ENCODE assay signal across 9 cellular contexts in the genomic region with DNA sequence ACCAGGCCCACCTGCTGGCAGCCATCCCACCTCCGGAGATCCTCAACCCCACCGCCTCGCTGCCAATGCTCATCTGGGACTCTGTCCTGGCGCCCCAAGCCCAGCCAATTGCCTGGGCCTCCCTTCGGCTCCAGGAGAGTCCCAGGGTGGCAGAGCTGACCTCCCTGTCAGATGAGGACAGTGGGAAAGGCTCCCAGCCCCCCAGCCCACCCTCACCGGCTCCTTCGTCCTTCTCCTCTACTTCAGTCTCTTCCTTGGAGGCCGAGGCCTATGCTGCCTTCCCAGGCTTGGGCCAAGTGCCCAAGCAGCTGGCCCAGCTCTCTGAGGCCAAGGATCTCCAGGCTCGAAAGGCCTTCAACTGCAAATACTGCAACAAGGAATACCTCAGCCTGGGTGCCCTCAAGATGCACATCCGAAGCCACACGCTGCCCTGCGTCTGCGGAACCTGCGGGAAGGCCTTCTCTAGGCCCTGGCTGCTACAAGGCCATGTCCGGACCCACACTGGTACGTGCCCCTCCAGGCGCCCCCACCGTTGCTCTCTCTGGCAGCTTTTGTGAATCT. TPM values are rescaled to one million over a fixed set of nuclear protein-coding genes. Genes with fewer than 3 reads are reported as not detected.
DNase-seq lines count a peak whose midpoint lies in the region; ATAC-seq, FAIRE-seq and TF ChIP-seq lines count a peak whose summit lies in the region.
"Had no signal": no experiment of that assay in that cellular context is flagged by ENCODE, and none has a peak within 500 bp of the region (broad histone marks: within the 10 kb centered on the region; RNA-seq: fewer than 3 reads in every experiment).

No MANE protein-coding gene starts in this region.

- no peak for FAIRE-seq in D721Med (lab: Jason Lieb, UNC)

- peak; percentile 39 for DNase-seq in astrocyte of the spinal cord (ENCODE audit: low read depth, low spot score)
- peak in 1 of 2 donors; percentile 60 for DNase-seq in left lung
- no peak for DNase-seq in ACHN
- DNase-seq in SKM-1 treated with dmso at 0.1 percent for 144 hours (lab: John Stamatoyannopoulos, UW; ENCODE audit: unreplicated experiment) = no peak
- no peak for DNase-seq in NCI-H1105 (lab: John Stamatoyannopoulos, UW)
- DNase-seq in D721Med (ENCODE audit: insufficient read length, low spot score) = no peak
- DNase-seq: NCI-H1436 treated with DMSO at 0.1 percent for 48 hours had no signal

- H3K9ac ChIP-seq in HUES64 (ENCODE audit: low read depth, low read length) (no peak overlapping the region), subcutaneous abdominal adipose tissue (ENCODE audit: low read length in 5 of 5) (peak overlapping the region; percentile 11 to 89 (median 56))

- WGBS in HUES64 = 81% methylated on average over 18 of the region's 18 CpGs

- H3K36me3 ChIP-seq in HUES64 (ENCODE audit: insufficient read depth, low read length) (peaks cover 15% of the 10 kb centered on the region), left lung (peaks cover 0 to 9% of the 10 kb centered on the region in 2 donors), subcutaneous abdominal adipose tissue (ENCODE audit: control insufficient read depth in 5 of 5, insufficient read depth in 5 of 5, low read length in 5 of 5) (peaks cover 0 to 16% (median 0%) of the 10 kb centered on the region in 5 donors)

- in situ Hi-C loops in astrocyte of the spinal cord (cut with HindIII; ENCODE audit: low sequenced_read_pairs) (no loop called here), ACHN (cut with HindIII; ENCODE audit: low pct_ligation_motif_present, low pct_unique_long_range_greater_than_20kb, low sequenced_read_pairs) (no loop called here)

- H3K27ac ChIP-seq in HUES64 (ENCODE audit: low read depth, low read length) = no peak overlapping the region
- H3K27ac ChIP-seq in left lung = peak overlapping the region; percentile 62 to 65
- peak overlapping the region; percentile 78 for H3K27ac ChIP-seq in subcutaneous abdominal adipose tissue (ENCODE audit: low read depth, low read length)

- H3K9me3 ChIP-seq in HUES64 (ENCODE audit: insufficient read depth, low read depth, low read length) = no peaks in the 10 kb centered on the region
- H3K9me3 ChIP-seq in left lung = no peaks in the 10 kb centered on the region
- no peaks in the 10 kb centered on the region for H3K9me3 ChIP-seq in subcutaneous abdominal adipose tissue (ENCODE audit: control insufficient read depth in 5 of 5, low read length in 5 of 5)

- intact Hi-C loops in left lung (cut with DNase I) = loop anchor here (5.0 to 10.0 kb wide), 3 partner anchors 81 to 188 kb away; no protein-coding TSS in a partner anchor

- H3K4me3 ChIP-seq in HUES64 (ENCODE audit: low read length) (peak overlapping the region; percentile 88), astrocyte of the spinal cord (ENCODE audit: low read depth, low read length) (peak overlapping the region; percentile 97), left lung (peak overlapping the region; percentile 49 to 50), subcutaneous abdominal adipose tissue (ENCODE audit: low read depth in 1 of 5, low read length in 5 of 5) (peak overlapping the region; percentile 9 to 86 (median 68))

- TF ChIP-seq CTCF in astrocyte of the spinal cord (IDR thresholded peaks at IDR 0.05; ENCODE audit: low read depth, low read length) (no peak), left lung (IDR thresholded peaks at IDR 0.05) (no peak), D721Med (IDR thresholded peaks at IDR 0.05; ENCODE audit: insufficient read depth, missing control alignments) (no peak)

- H3K27me3 ChIP-seq in HUES64 (ENCODE audit: insufficient read depth, low read length) (peaks cover 23% of the 10 kb centered on the region), left lung (peaks cover 0 to 23% of the 10 kb centered on the region in 2 donors), subcutaneous abdominal adipose tissue (ENCODE audit: control insufficient read depth in 5 of 5, insufficient read depth in 4 of 5, low read length in 5 of 5) (peaks cover 0 to 6% (median 0%) of the 10 kb centered on the region in 5 donors)

- ATAC-seq in left lung = no peak

- H3K4me1 ChIP-seq in HUES64 (ENCODE audit: insufficient read depth, low read length) (peaks cover 63% of the 10 kb centered on the region), left lung (peaks cover 18 to 68% of the 10 kb centered on the region in 2 donors), subcutaneous abdominal adipose tissue (ENCODE audit: control insufficient read depth in 5 of 5, insufficient read depth in 5 of 5, low read length in 5 of 5) (peaks cover 5 to 82% (median 49%) of the 10 kb centered on the region in 5 donors)

RNA-seq across cellular contexts. Expression of a gene that starts 1.1 kb away (rescaled TPM):
- polyA plus RNA-seq in HUES64 (2013, experiment 1 of 2) = 4.9 TPM
- polyA plus RNA-seq in HUES64 (2013, experiment 2 of 2) = 7.2 TPM
- total RNA-seq in left lung = 1 to 10 TPM; 2.8 to 4.1 TPM

RNA-seq across cellular contexts. Expression of a gene that starts 47.7 kb away (rescaled TPM):
- polyA plus RNA-seq in HUES64 (2013, experiment 1 of 2) = 77.3 TPM
- 77.3 TPM for polyA plus RNA-seq in HUES64 (2013, experiment 2 of 2)
- 10 to 100 TPM; 63.5 to 69.0 TPM for total RNA-seq in left lung
